9 cellular contexts compared by ENCODE assay signal in the genomic region with DNA sequence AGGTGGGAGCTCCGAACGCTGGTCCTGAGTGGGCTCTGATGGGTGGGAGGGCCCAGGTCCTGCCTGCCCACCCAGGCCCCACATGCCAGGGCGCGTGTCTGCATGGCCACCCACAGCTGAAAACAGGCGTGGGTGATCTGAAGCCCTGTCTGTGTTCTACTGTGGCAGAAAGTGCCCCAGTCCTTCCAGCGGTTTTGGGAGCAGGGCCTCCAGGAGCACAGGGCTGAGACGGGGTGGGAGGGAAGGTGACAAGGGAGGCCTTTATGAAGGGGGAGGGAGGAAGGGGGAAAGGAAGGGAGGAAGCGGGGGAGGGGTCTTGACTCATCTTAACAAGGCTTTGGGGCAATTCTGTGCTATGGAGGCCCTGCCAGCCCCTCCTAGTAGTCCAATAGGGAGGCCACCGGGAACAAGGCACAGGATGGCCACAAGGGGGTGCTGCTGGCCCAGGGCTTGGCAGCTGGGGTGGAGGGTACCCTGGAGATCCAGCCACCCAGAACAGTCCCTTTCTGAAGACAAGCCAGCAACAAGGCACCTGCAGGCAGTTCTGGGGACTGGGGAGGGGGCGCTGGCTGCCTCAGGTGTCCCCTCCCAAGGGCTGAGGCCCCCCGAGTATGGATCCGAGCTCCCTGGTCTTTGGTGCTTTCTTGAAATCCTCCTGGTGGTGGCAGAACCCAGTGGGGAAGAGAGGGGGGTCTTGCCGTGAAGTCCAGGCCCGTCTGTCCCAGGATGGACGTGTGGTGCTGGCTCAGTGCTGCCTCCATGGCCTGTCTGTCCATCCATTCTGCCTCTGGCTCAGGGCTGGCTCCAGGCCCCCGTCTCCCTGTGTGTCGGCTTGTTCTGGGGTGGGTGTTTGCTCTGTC. TPM values are rescaled to one million over a fixed set of nuclear protein-coding genes. Genes with fewer than 3 reads are reported as not detected.
A peak's percentile ranks its signal among the peaks of the same experiment; 100 is the strongest.
DNase-seq lines count a peak whose midpoint lies in the region; ATAC-seq, FAIRE-seq and TF ChIP-seq lines count a peak whose summit lies in the region.
"Had no signal": no experiment of that assay in that cellular context is flagged by ENCODE, and none has a peak within 500 bp of the region (broad histone marks: within the 10 kb centered on the region; RNA-seq: fewer than 3 reads in every experiment).

No MANE protein-coding gene starts in this region.

- H3K9me3 Mint-ChIP-seq in activated T-cell treated with anti-CD3 and anti-CD28 coated beads, Interleukin-2, amount 50 U/mL, for 4 hours = no peaks in the 10 kb centered on the region
- no peaks in the 10 kb centered on the region for H3K9me3 Mint-ChIP-seq in nephron progenitor cell
- H3K9me3 Mint-ChIP-seq: IgD-negative memory B cell had no signal

- peaks cover 5% of the 10 kb centered on the region for H3K4me1 Mint-ChIP-seq in activated T-cell treated with anti-CD3 and anti-CD28 coated beads, Interleukin-2, amount 50 U/mL, for 4 hours (ENCODE audit: low read depth)
- peaks cover 8% of the 10 kb centered on the region for H3K4me1 Mint-ChIP-seq in nephron progenitor cell

- H3K27me3 ChIP-seq in Panc1 (ENCODE audit: control insufficient read depth, insufficient read depth, low read length) = no peaks in the 10 kb centered on the region

- no peak overlapping the region for H3K4me3 Mint-ChIP-seq in activated T-cell treated with anti-CD3 and anti-CD28 coated beads, Interleukin-2, amount 50 U/mL, for 4 hours
- H3K4me3 Mint-ChIP-seq in nephron progenitor cell = no peak overlapping the region

- H3K27ac Mint-ChIP-seq in nephron progenitor cell = no peak overlapping the region
- H3K27ac Mint-ChIP-seq: IgD-negative memory B cell had no signal

- TF ChIP-seq CTCF in Panc1 (IDR thresholded peaks at IDR 0.05) (peak; percentile 96), nephron progenitor cell (IDR thresholded peaks at IDR 0.05) (peak; percentile 87)

- no peaks in the 10 kb centered on the region for H3K36me3 Mint-ChIP-seq in activated T-cell treated with anti-CD3 and anti-CD28 coated beads, Interleukin-2, amount 50 U/mL, for 4 hours (ENCODE audit: insufficient read depth)
- H3K36me3 Mint-ChIP-seq in nephron progenitor cell (ENCODE audit: low read depth) = no peaks in the 10 kb centered on the region
- H3K36me3 Mint-ChIP-seq: IgD-negative memory B cell had no signal

- in situ Hi-C loops in Panc1 (cut with HindIII; ENCODE audit: low pct_unique_long_range_greater_than_20kb, low sequenced_read_pairs) = no loop called here

- FAIRE-seq in HTR-8/SVneo (lab: Jason Lieb, UNC) = no peak

- H3K9me3 ChIP-seq in Panc1 (ENCODE audit: control insufficient read depth, insufficient read depth, low read depth, low read length) = no peaks in the 10 kb centered on the region

- H3K27me3 Mint-ChIP-seq in activated T-cell treated with anti-CD3 and anti-CD28 coated beads, Interleukin-2, amount 50 U/mL, for 4 hours (ENCODE audit: low read depth) = no peaks in the 10 kb centered on the region
- peaks cover 24% of the 10 kb centered on the region for H3K27me3 Mint-ChIP-seq in nephron progenitor cell (ENCODE audit: low read depth, poor library complexity)
- H3K27me3 Mint-ChIP-seq: IgD-negative memory B cell had no signal

- H3K4me1 ChIP-seq in Panc1 (ENCODE audit: control insufficient read depth, insufficient read depth, low read length) = no peaks in the 10 kb centered on the region

- CTCF ChIA-PET in Panc1 (lab: Charles Lee) = interaction anchor here (0.5 to 5.0 kb wide), 11 partner anchors 10 to 215 kb away, joined by 3 to 72 read pairs (median 4); no protein-coding TSS in a partner anchor

- H3K36me3 ChIP-seq in Panc1 (ENCODE audit: control insufficient read depth, insufficient read depth, low read length) = no peaks in the 10 kb centered on the region

- H3K27ac ChIP-seq in Panc1 (ENCODE audit: low read length) = no peak overlapping the region

- ATAC-seq in Panc1 = peak; percentile 82
- peak; percentile 62 for ATAC-seq in activated T-cell treated with anti-CD3 and anti-CD28 coated beads, Interleukin-2, amount 50 U/mL, for 4 hours
- peak; percentile 48 for ATAC-seq in stimulated activated naive CD8-positive, alpha-beta T cell treated with anti-CD3 and anti-CD28 coated beads, Interleukin-15, Interleukin-2, amounts not matched to agents 100 U/mL and 50 U/mL, for 24 hours
- ATAC-seq in HG02763 (IDR thresholded peaks at IDR 0.05; ENCODE audit: unreplicated experiment) = no peak

- POLR2A ChIA-PET in Panc1 (lab: Charles Lee) = no interaction called here

- intact Hi-C loops in Panc1 (cut with micrococcal nuclease; ENCODE audit: unreplicated experiment) = loop anchor here (2.0 kb wide), 3 partner anchors 49 to 211 kb away; no protein-coding TSS in a partner anchor

- no peak overlapping the region for H3K4me3 ChIP-seq in Panc1 (ENCODE audit: low read depth in 2 of 2, low read length in 2 of 2)

- no TSS peak for BruUV-seq in Panc1 (replicated peaks; lab: Mats Ljungman, UMichigan)

- peak; percentile 89 for DNase-seq in COLO829 (ENCODE audit: low spot score)
- DNase-seq in HTR-8/SVneo (ENCODE audit: insufficient read length, low spot score) = peak; percentile 79
- DNase-seq in Panc1 (ENCODE audit: low read depth, low spot score) = peak; percentile 30
- DNase-seq in activated T-cell treated with anti-CD3 and anti-CD28 coated beads, Interleukin-2, amount 50 U/mL, for 4 hours = peak; percentile 77
- DNase-seq in fibroblast of gingiva (ENCODE audit: low read depth) = peak; percentile 42
- peak; percentile 91 for DNase-seq in nephron progenitor cell
- DNase-seq in stimulated activated naive CD8-positive, alpha-beta T cell treated with anti-CD3 and anti-CD28 coated beads, Interleukin-15, Interleukin-2, amounts not matched to agents 100 U/mL and 50 U/mL, for 24 hours = peak; percentile 85

RNA-seq across cellular contexts. Expression of gene FADS3, which starts 6.3 kb away (rescaled TPM):
- 22.6 TPM for total RNA-seq in Panc1 (2021; ENCODE audit: unreplicated experiment)
- 31.6 TPM for polyA plus RNA-seq in Panc1 (2012; ENCODE audit: insufficient read length)
- total RNA-seq in activated T-cell treated with anti-CD3 and anti-CD28 coated beads, Interleukin-2, amount 50 U/mL, for 4 hours = 1 to 10 TPM; 2.6 to 4.1 (median 2.8) TPM

RNA-seq across cellular contexts. Expression of gene RAB3IL1, which starts 19.7 kb away (rescaled TPM):
- 8.9 TPM for total RNA-seq in Panc1 (2021; ENCODE audit: unreplicated experiment)
- 17.7 TPM for polyA plus RNA-seq in Panc1 (2012; ENCODE audit: insufficient read length)
- total RNA-seq in activated T-cell treated with anti-CD3 and anti-CD28 coated beads, Interleukin-2, amount 50 U/mL, for 4 hours = 1 to 10 TPM in 1 of 3 donors, under 1 TPM in 1, not detected in 1; 0.15 to 1.4 TPM
- polyA plus RNA-seq: IgD-negative memory B cell had no signal

RNA-seq across cellular contexts. Expression of gene BEST1, which starts 52.5 kb away (rescaled TPM):
- 0.13 TPM for total RNA-seq in Panc1 (2021; ENCODE audit: unreplicated experiment)
- 0.59 TPM for polyA plus RNA-seq in Panc1 (2012; ENCODE audit: insufficient read length)
- total RNA-seq in activated T-cell treated with anti-CD3 and anti-CD28 coated beads, Interleukin-2, amount 50 U/mL, for 4 hours = not detected

Comparison
In these comparisons a context has a peak if more than half of its experiments do, and no peak if none do; other contexts are left out.
1. DNase-seq: peak in every context shown above with its lines; median percentile 91 in nephron progenitor cell; 89 in COLO829; 85 in stimulated activated naive CD8-positive, alpha-beta T cell treated with anti-CD3 and anti-CD28 coated beads, Interleukin-15, Interleukin-2, amounts not matched to agents 100 U/mL and 50 U/mL, for 24 hours; 79 in HTR-8/SVneo; 77 in activated T-cell treated with anti-CD3 and anti-CD28 coated beads, Interleukin-2, amount 50 U/mL, for 4 hours; 42 in fibroblast of gingiva; 30 in Panc1.